Comparison of ENCODE assay signal across 8 cellular contexts in genomic region chr15:75367913-75368688, GRCh38. TPM values are rescaled to one million over a fixed set of nuclear protein-coding genes. Genes with fewer than 3 reads are reported as not detected.
DNase-seq lines count a peak whose midpoint lies in the region; ATAC-seq and TF ChIP-seq lines count a peak whose summit lies in the region.

TSS of gene MAN2C1 (minus strand) at chr15:75368607. CDS start at chr15:75368583, 24 bp downstream.

- H3K4me3 Mint-ChIP-seq in CD4-positive, CD25-positive, alpha-beta regulatory T cell, result peak within 1 kb of the TSS; percentile 91 to 98 (median 92)
- peak within 1 kb of the TSS; percentile 85 for H3K4me3 Mint-ChIP-seq in dendritic cell treated with granulocyte-macrophage colony-stimulating factor and Interleukin-4, amounts not matched to agents 40 ng/mL and 50 ng/mL, for 4 days

- no peaks in the 10 kb centered on the region for H3K9me3 ChIP-seq in CD4-positive, CD25-positive, alpha-beta regulatory T cell (ENCODE audit: control insufficient read depth in 2 of 2, low read length in 2 of 2)
- no peaks in the 10 kb centered on the region for H3K9me3 ChIP-seq in left lung

- peak within 1 kb of the TSS; percentile 96 for H3K27ac ChIP-seq in CD4-positive, CD25-positive, alpha-beta regulatory T cell (ENCODE audit: insufficient read depth, low read length, poor library complexity, severe bottlenecking)
- H3K27ac ChIP-seq in left lung, result peak within 1 kb of the TSS; percentile 95 to 98

- H3K36me3 Mint-ChIP-seq in CD4-positive, CD25-positive, alpha-beta regulatory T cell, result peaks cover 13% of the 10 kb centered on the region
- H3K36me3 Mint-ChIP-seq in dendritic cell treated with granulocyte-macrophage colony-stimulating factor and Interleukin-4, amounts not matched to agents 40 ng/mL and 50 ng/mL, for 4 days (ENCODE audit: low read depth), result peaks cover 95% of the 10 kb centered on the region

- DNase-seq in CD4-positive, CD25-positive, alpha-beta regulatory T cell, result peak; percentile 84 to 96 (median 89)
- peak; percentile 82 for DNase-seq in NCI-H748 treated with DMSO at 0.1 percent for 48 hours (lab: John Stamatoyannopoulos, UW)
- peak; percentile 85 to 93 for DNase-seq in activated CD4-positive, alpha-beta T cell treated with anti-CD3 and anti-CD28 coated beads, Interleukin-2, amount 50 U/mL, for 24 hours (ENCODE audit: low read depth in 1 of 2, low spot score in 1 of 2)
- DNase-seq in left lung, result peak; percentile 96 to 99
- peak; percentile 91 to 92 for DNase-seq in stimulated activated CD4-positive, alpha-beta T cell treated with anti-CD3 and anti-CD28 coated beads, Interleukin-2, amount 100 ng/mL, for 48 hours

- intact Hi-C loops in dendritic cell treated with granulocyte-macrophage colony-stimulating factor and Interleukin-4, amounts not matched to agents 40 ng/mL and 50 ng/mL, for 4 days (cut with micrococcal nuclease), result loop anchor here (5.0 kb wide), 1 partner anchor 274 kb away; the partner anchor contains the start of gene IMP3
- intact Hi-C loops in left lung (cut with DNase I), result no loop called here

- TF ChIP-seq CTCF in left lung (IDR thresholded peaks at IDR 0.05), result peak; percentile 41 to 52

- peak within 1 kb of the TSS; percentile 88 for H3K4me3 ChIP-seq in CD4-positive, CD25-positive, alpha-beta regulatory T cell (ENCODE audit: low read depth, low read length)
- H3K4me3 ChIP-seq in left lung, result peak within 1 kb of the TSS; percentile 80 to 95

- H3K27me3 ChIP-seq in CD4-positive, CD25-positive, alpha-beta regulatory T cell (ENCODE audit: control insufficient read depth, insufficient read depth, low read length), result no peaks in the 10 kb centered on the region
- no peaks in the 10 kb centered on the region for H3K27me3 ChIP-seq in left lung

- H3K4me1 Mint-ChIP-seq in CD4-positive, CD25-positive, alpha-beta regulatory T cell, result peaks cover 9 to 24% (median 21%) of the 10 kb centered on the region in 4 donors
- peaks cover 23% of the 10 kb centered on the region for H3K4me1 Mint-ChIP-seq in dendritic cell treated with granulocyte-macrophage colony-stimulating factor and Interleukin-4, amounts not matched to agents 40 ng/mL and 50 ng/mL, for 4 days (ENCODE audit: low read depth)

- H3K9me3 Mint-ChIP-seq in CD4-positive, CD25-positive, alpha-beta regulatory T cell, result no peaks in the 10 kb centered on the region
- H3K9me3 Mint-ChIP-seq in dendritic cell treated with granulocyte-macrophage colony-stimulating factor and Interleukin-4, amounts not matched to agents 40 ng/mL and 50 ng/mL, for 4 days, result no peaks in the 10 kb centered on the region

- H3K27ac Mint-ChIP-seq in CD4-positive, CD25-positive, alpha-beta regulatory T cell, result peak within 1 kb of the TSS; percentile 95 to 98 (median 97)
- peak within 1 kb of the TSS; percentile 97 for H3K27ac Mint-ChIP-seq in dendritic cell treated with granulocyte-macrophage colony-stimulating factor and Interleukin-4, amounts not matched to agents 40 ng/mL and 50 ng/mL, for 4 days

- no peaks in the 10 kb centered on the region for H3K27me3 Mint-ChIP-seq in CD4-positive, CD25-positive, alpha-beta regulatory T cell
- no peaks in the 10 kb centered on the region for H3K27me3 Mint-ChIP-seq in dendritic cell treated with granulocyte-macrophage colony-stimulating factor and Interleukin-4, amounts not matched to agents 40 ng/mL and 50 ng/mL, for 4 days

- ATAC-seq in CD4-positive, CD25-positive, alpha-beta regulatory T cell (ENCODE audit: low read depth in 2 of 2), result peak; percentile 89 to 90
- ATAC-seq in GM19395 (IDR thresholded peaks at IDR 0.05; ENCODE audit: unreplicated experiment) (peak; percentile 86), HG03565 (IDR thresholded peaks at IDR 0.05; ENCODE audit: unreplicated experiment) (peak; percentile 89), left lung (peak; percentile 97)

- H3K4me1 ChIP-seq in CD4-positive, CD25-positive, alpha-beta regulatory T cell (ENCODE audit: control insufficient read depth, insufficient read depth, low read length, poor library complexity, severe bottlenecking), result peaks cover 22% of the 10 kb centered on the region
- peaks cover 11 to 27% of the 10 kb centered on the region in 2 donors for H3K4me1 ChIP-seq in left lung

- peaks cover 56% of the 10 kb centered on the region for H3K36me3 ChIP-seq in CD4-positive, CD25-positive, alpha-beta regulatory T cell (ENCODE audit: control insufficient read depth, insufficient read depth, low read length)
- peaks cover 0 to 67% of the 10 kb centered on the region in 2 donors for H3K36me3 ChIP-seq in left lung

RNA-seq across cellular contexts. Expression of gene MAN2C1, which starts in this region (rescaled TPM):
- total RNA-seq in CD4-positive, CD25-positive, alpha-beta regulatory T cell, result 353 TPM
- polyA plus RNA-seq in CD4-positive, CD25-positive, alpha-beta regulatory T cell, result 10 to 100 TPM; 21.4 to 32.9 (median 30.6) TPM
- total RNA-seq in left lung, result 100 to 1,000 TPM; 145 to 211 TPM

Comparison
In these comparisons a context has a peak if more than half of its experiments do, and no peak if none do; other contexts are left out.
1. Peak in every context shown above with its lines: DNase-seq, ATAC-seq, H3K4me3 ChIP-seq and H3K27ac ChIP-seq.